15 cellular contexts compared by ENCODE assay signal in the genomic region with DNA sequence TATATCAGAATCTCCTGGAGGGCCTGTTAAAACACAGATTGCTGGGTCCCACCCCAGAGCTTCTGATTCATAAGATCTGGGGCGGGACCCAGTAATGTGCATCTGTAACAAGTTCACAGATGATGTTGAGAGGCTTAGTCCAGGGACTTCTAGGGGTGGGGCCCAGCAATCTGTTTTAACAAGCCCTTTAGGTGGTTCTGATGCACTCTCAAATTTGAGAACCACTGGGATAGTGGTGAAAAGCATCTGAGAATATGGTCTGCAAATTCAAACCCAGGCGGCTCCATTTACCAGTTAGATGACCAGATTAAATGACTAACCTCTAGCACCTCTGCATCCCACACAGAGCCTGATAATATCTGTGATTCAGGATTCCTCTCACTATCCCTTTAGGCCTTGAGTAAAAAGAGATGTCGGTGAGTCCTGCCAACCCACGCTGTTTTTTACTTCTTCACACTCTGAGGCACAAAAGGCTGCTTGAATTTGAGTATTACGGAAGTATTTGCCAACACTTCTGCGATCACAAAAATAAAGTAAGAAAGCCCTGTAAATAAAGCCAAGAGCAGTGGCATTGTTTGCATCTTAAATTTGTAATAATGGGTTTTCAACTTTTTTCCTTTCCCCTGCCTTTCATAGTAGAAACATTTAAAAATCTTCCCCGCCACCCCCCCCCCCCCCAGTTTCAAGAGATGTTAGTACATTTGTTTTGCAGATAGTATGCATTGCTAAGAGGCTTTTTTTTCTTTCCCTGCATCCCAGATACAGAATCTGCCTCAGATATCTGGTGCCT. TPM values are rescaled to one million over a fixed set of nuclear protein-coding genes. Genes with fewer than 3 reads are reported as not detected.
DNase-seq lines count a peak whose midpoint lies in the region; ATAC-seq and TF ChIP-seq lines count a peak whose summit lies in the region.
"Had no signal": no experiment of that assay in that cellular context is flagged by ENCODE, and none has a peak within 500 bp of the region (broad histone marks: within the 10 kb centered on the region; RNA-seq: fewer than 3 reads in every experiment).

No MANE protein-coding gene starts in this region.

- CTCF ChIA-PET in Calu3 (lab: Charles Lee), result no interaction called here

- peaks cover 26 to 27% of the 10 kb centered on the region in 2 donors for H3K4me1 Mint-ChIP-seq in natural killer cell
- H3K4me1 Mint-ChIP-seq in natural killer cell treated with Interleukin-12 subunit alpha and Interleukin-12 subunit beta and Interleukin-15 and Interleukin-18, amount 100 ng/mL, for 72 hours (ENCODE audit: low read depth in 2 of 2), result peaks cover 18 to 24% of the 10 kb centered on the region in 2 donors
- H3K4me1 Mint-ChIP-seq in stimulated activated naive B cell treated with anti-CD40 and anti-IgM and Interleukin-4, amounts not matched to agents 10 μg/mL and 1 μg/mL and 100 μg/mL, for 72 hours, result peaks cover 31 to 58% of the 10 kb centered on the region in 2 donors
- peaks cover 43% of the 10 kb centered on the region for H3K4me1 Mint-ChIP-seq in Calu3 (ENCODE audit: low read depth, unreplicated experiment)

- intact Hi-C loops in natural killer cell (cut with micrococcal nuclease), result no loop called here
- intact Hi-C loops in Calu3 (cut with micrococcal nuclease; ENCODE audit: unreplicated experiment), result no loop called here

- H3K36me3 Mint-ChIP-seq in natural killer cell (no peaks in the 10 kb centered on the region), Calu3 (ENCODE audit: insufficient read depth, unreplicated experiment) (peaks cover 17% of the 10 kb centered on the region)
- H3K36me3 Mint-ChIP-seq in natural killer cell treated with Interleukin-12 subunit alpha and Interleukin-12 subunit beta and Interleukin-15 and Interleukin-18, amount 100 ng/mL, for 72 hours, result no peaks in the 10 kb centered on the region
- peaks cover 2 to 3% of the 10 kb centered on the region in 2 donors for H3K36me3 Mint-ChIP-seq in stimulated activated naive B cell treated with anti-CD40 and anti-IgM and Interleukin-4, amounts not matched to agents 10 μg/mL and 1 μg/mL and 100 μg/mL, for 72 hours

- ATAC-seq in natural killer cell, result no peak
- ATAC-seq in natural killer cell treated with Interleukin-12 subunit alpha and Interleukin-12 subunit beta and Interleukin-15 and Interleukin-18, amount 100 ng/mL, for 72 hours, result no peak
- ATAC-seq in stimulated activated naive B cell treated with anti-CD40 and anti-IgM and Interleukin-4, amounts not matched to agents 10 μg/mL and 1 μg/mL and 100 μg/mL, for 72 hours (replicated peaks), result no peak
- no peak for ATAC-seq in GM21447 (IDR thresholded peaks at IDR 0.05; ENCODE audit: unreplicated experiment)
- ATAC-seq: activated CD4-positive, alpha-beta T cell treated with anti-CD3 and anti-CD28 coated beads for 36 hours had no signal

- H3K4me3 Mint-ChIP-seq in natural killer cell (peak overlapping the region; percentile 49), Calu3 (ENCODE audit: low read depth, unreplicated experiment) (no peak overlapping the region)
- H3K4me3 Mint-ChIP-seq in natural killer cell treated with Interleukin-12 subunit alpha and Interleukin-12 subunit beta and Interleukin-15 and Interleukin-18, amount 100 ng/mL, for 72 hours, result no peak overlapping the region
- H3K4me3 Mint-ChIP-seq in stimulated activated naive B cell treated with anti-CD40 and anti-IgM and Interleukin-4, amounts not matched to agents 10 μg/mL and 1 μg/mL and 100 μg/mL, for 72 hours, result no peak overlapping the region
- H3K4me3 Mint-ChIP-seq: activated CD4-positive, alpha-beta T cell treated with anti-CD3 and anti-CD28 coated beads for 36 hours had no signal

- H3K9me3 Mint-ChIP-seq in natural killer cell (no peaks in the 10 kb centered on the region), Calu3 (ENCODE audit: low read depth, unreplicated experiment) (no peaks in the 10 kb centered on the region)
- no peaks in the 10 kb centered on the region for H3K9me3 Mint-ChIP-seq in natural killer cell treated with Interleukin-12 subunit alpha and Interleukin-12 subunit beta and Interleukin-15 and Interleukin-18, amount 100 ng/mL, for 72 hours
- no peaks in the 10 kb centered on the region for H3K9me3 Mint-ChIP-seq in stimulated activated naive B cell treated with anti-CD40 and anti-IgM and Interleukin-4, amounts not matched to agents 10 μg/mL and 1 μg/mL and 100 μg/mL, for 72 hours
- H3K9me3 Mint-ChIP-seq: stimulated activated naive CD8-positive, alpha-beta T cell treated with anti-CD3 and anti-CD28 coated beads, Interleukin-15, Interleukin-2, amounts not matched to agents 100 ng/mL and 50 ng/mL, for 24 hours had no signal

- H3K4me3 ChIP-seq in foreskin fibroblast (ENCODE audit: low read depth in 1 of 2, low read length in 2 of 2), result no peak overlapping the region
- H3K4me3 ChIP-seq: esophagus squamous epithelium, MG63 had no signal

- BruUV-seq in Calu3 (replicated peaks; lab: Mats Ljungman, UMichigan), result no TSS peak

- H3K27ac Mint-ChIP-seq in natural killer cell, result no peak overlapping the region
- H3K27ac Mint-ChIP-seq in natural killer cell treated with Interleukin-12 subunit alpha and Interleukin-12 subunit beta and Interleukin-15 and Interleukin-18, amount 100 ng/mL, for 72 hours, result no peak overlapping the region
- H3K27ac Mint-ChIP-seq in stimulated activated naive B cell treated with anti-CD40 and anti-IgM and Interleukin-4, amounts not matched to agents 10 μg/mL and 1 μg/mL and 100 μg/mL, for 72 hours, result peak overlapping the region; percentile 82
- no peak overlapping the region for H3K27ac Mint-ChIP-seq in Calu3 (ENCODE audit: unreplicated experiment)
- H3K27ac Mint-ChIP-seq: activated CD4-positive, alpha-beta T cell treated with anti-CD3 and anti-CD28 coated beads for 36 hours; stimulated activated naive CD8-positive, alpha-beta T cell treated with anti-CD3 and anti-CD28 coated beads, Interleukin-15, Interleukin-2, amounts not matched to agents 100 ng/mL and 50 ng/mL, for 24 hours had no signal

- H3K27me3 Mint-ChIP-seq in natural killer cell (ENCODE audit: low read depth in 2 of 2) (peaks cover 0 to 8% of the 10 kb centered on the region in 2 donors), Calu3 (ENCODE audit: unreplicated experiment) (no peaks in the 10 kb centered on the region)
- peaks cover 0 to 6% of the 10 kb centered on the region in 2 donors for H3K27me3 Mint-ChIP-seq in natural killer cell treated with Interleukin-12 subunit alpha and Interleukin-12 subunit beta and Interleukin-15 and Interleukin-18, amount 100 ng/mL, for 72 hours
- H3K27me3 Mint-ChIP-seq in stimulated activated naive B cell treated with anti-CD40 and anti-IgM and Interleukin-4, amounts not matched to agents 10 μg/mL and 1 μg/mL and 100 μg/mL, for 72 hours, result no peaks in the 10 kb centered on the region
- H3K27me3 Mint-ChIP-seq: activated CD4-positive, alpha-beta T cell treated with anti-CD3 and anti-CD28 coated beads for 36 hours; stimulated activated naive CD8-positive, alpha-beta T cell treated with anti-CD3 and anti-CD28 coated beads, Interleukin-15, Interleukin-2, amounts not matched to agents 100 ng/mL and 50 ng/mL, for 24 hours had no signal

- TF ChIP-seq CTCF in natural killer cell (IDR thresholded peaks at IDR 0.05), result no peak
- no peak for TF ChIP-seq CTCF in foreskin fibroblast (IDR thresholded peaks at IDR 0.05; ENCODE audit: low read depth, low read length)
- TF ChIP-seq CTCF in Calu3 (IDR thresholded peaks at IDR 0.05; ENCODE audit: unreplicated experiment), result no peak

- DNase-seq in natural killer cell, result no peak
- no peak for DNase-seq in natural killer cell treated with Interleukin-12 subunit alpha and Interleukin-12 subunit beta and Interleukin-15 and Interleukin-18, amount 100 ng/mL, for 72 hours (ENCODE audit: low spot score)
- peak; percentile 24 for DNase-seq in SK-N-DZ (ENCODE audit: low spot score)
- peak; percentile 7 to 48 for DNase-seq in foreskin fibroblast
- no peak for DNase-seq in stimulated activated naive B cell treated with anti-CD40 and anti-IgM and Interleukin-4, amounts not matched to agents 10 μg/mL and 1 μg/mL and 100 μg/mL, for 72 hours
- DNase-seq in NCI-H1105 (lab: John Stamatoyannopoulos, UW), result no peak
- DNase-seq in Calu3, result no peak
- DNase-seq: activated CD4-positive, alpha-beta T cell treated with anti-CD3 and anti-CD28 coated beads for 36 hours; DND-41; esophagus squamous epithelium; MG63; OCI-M1; retina had no signal

RNA-seq across cellular contexts. Expression of a gene that starts 1.8 kb away (rescaled TPM):
- total RNA-seq in natural killer cell (10 to 100 TPM; 25.6 to 33.8 (median 28.2) TPM), Calu3 (2022) (27.5 and 34.5 TPM in 2 replicates)
- total RNA-seq in natural killer cell treated with Interleukin-12 subunit alpha and Interleukin-12 subunit beta and Interleukin-15 and Interleukin-18, amount 100 ng/mL, for 72 hours, result 10 to 100 TPM; 15.2 to 17.6 TPM
- 12.3 and 24.9 TPM in 2 replicates for polyA plus RNA-seq in SK-N-DZ (2014; cell fraction: cytosol; rRNA removed)
- polyA plus RNA-seq in SK-N-DZ (2014; cell fraction: nucleus; rRNA removed), result 12.7 and 21.3 TPM in 2 replicates

Comparison
In these comparisons a context has a peak if more than half of its experiments do, and no peak if none do; other contexts are left out.
1. DNase-seq: peak in SK-N-DZ (single experiment) and foreskin fibroblast (2 of 2); none in natural killer cell (single experiment), natural killer cell treated with Interleukin-12 subunit alpha and Interleukin-12 subunit beta and Interleukin-15 and Interleukin-18, amount 100 ng/mL, for 72 hours (single experiment), stimulated activated naive B cell treated with anti-CD40 and anti-IgM and Interleukin-4, amounts not matched to agents 10 μg/mL and 1 μg/mL and 100 μg/mL, for 72 hours (single experiment), NCI-H1105 (single experiment) and Calu3 (single experiment).